ENCODE assay signal across 9 cellular contexts in genomic region chr13:57624565-57625435, GRCh38. TPM values are rescaled to one million over a fixed set of nuclear protein-coding genes. Genes with fewer than 3 reads are reported as not detected.
DNase-seq lines count a peak whose midpoint lies in the region; ATAC-seq and TF ChIP-seq lines count a peak whose summit lies in the region.
"Had no signal": no experiment of that assay in that cellular context is flagged by ENCODE, and none has a peak within 500 bp of the region (broad histone marks: within the 10 kb centered on the region; RNA-seq: fewer than 3 reads in every experiment).

No MANE protein-coding gene starts in this region.

- H2AFZ ChIP-seq in hepatocyte: no peak overlapping the region

- H3K4me1 ChIP-seq in hepatocyte (ENCODE audit: insufficient read depth) (no peaks in the 10 kb centered on the region), suprapubic skin (peaks cover 7% of the 10 kb centered on the region)
- H3K4me1 ChIP-seq: BLaER1 had no signal

- H3K9me3 ChIP-seq in hepatocyte (ENCODE audit: low read depth): no peaks in the 10 kb centered on the region
- H3K9me3 ChIP-seq in suprapubic skin: no peaks in the 10 kb centered on the region

- no peaks in the 10 kb centered on the region for H3K9me3 Mint-ChIP-seq in HFFc6
- H3K9me3 Mint-ChIP-seq in WTC11: no peaks in the 10 kb centered on the region

- no peak overlapping the region for H3K4me3 ChIP-seq in hepatocyte
- H3K4me3 ChIP-seq in suprapubic skin: no peak overlapping the region
- H3K4me3 ChIP-seq: BLaER1 had no signal

- H3K27ac ChIP-seq in hepatocyte (no peak overlapping the region), suprapubic skin (no peak overlapping the region)
- H3K27ac ChIP-seq: BLaER1 had no signal

- no peaks in the 10 kb centered on the region for H3K36me3 ChIP-seq in hepatocyte (replicated peaks; ENCODE audit: insufficient read depth, low read depth)
- no peaks in the 10 kb centered on the region for H3K36me3 ChIP-seq in suprapubic skin
- H3K36me3 ChIP-seq: BLaER1 had no signal

- H3K79me2 ChIP-seq in hepatocyte: no peaks in the 10 kb centered on the region

- H3K4me3 Mint-ChIP-seq in HFFc6 (no peak overlapping the region), WTC11 (peak overlapping the region; percentile 45)

- H3K4me2 ChIP-seq in hepatocyte: peak overlapping the region; percentile 49
- H3K4me2 ChIP-seq: BLaER1 had no signal

- no peak for TF ChIP-seq POLR2A in suprapubic skin (IDR thresholded peaks at IDR 0.05)

- no peaks in the 10 kb centered on the region for H4K20me1 ChIP-seq in hepatocyte (ENCODE audit: insufficient read depth, poor library complexity, severe bottlenecking)
- H4K20me1 ChIP-seq: BLaER1 had no signal

- DNase-seq in NCI-H1436 (lab: John Stamatoyannopoulos, UW): peak; percentile 11
- DNase-seq in NCI-H1436 treated with DMSO at 0.1 percent for 48 hours (lab: John Stamatoyannopoulos, UW): no peak
- DNase-seq in HFFc6: peak; percentile 40
- DNase-seq in NCI-H2081 treated with DMSO at 0.1 percent for 48 hours (lab: John Stamatoyannopoulos, UW): peak; percentile 50
- DNase-seq in WTC11 (ENCODE audit: low spot score): peak; percentile 49
- peak; percentile 84 for DNase-seq in hepatocyte (ENCODE audit: low spot score)
- DNase-seq in suprapubic skin (ENCODE audit: low spot score in 2 of 2): no peak
- DNase-seq in germinal center (ENCODE audit: low spot score): no peak

- H3K9me2 ChIP-seq in hepatocyte (replicated peaks; ENCODE audit: insufficient read depth): no peaks in the 10 kb centered on the region

- CTCF ChIA-PET in WTC11 (lab: Charles Lee): interaction anchor here (0.5 to 3.4 kb wide), 80 partner anchors 9 to 1348 kb away, joined by 3 to 107 read pairs (median 4); partner anchors contain the start of gene PCDH17

- peak; percentile 91 for ATAC-seq in WTC11

- H3K27ac Mint-ChIP-seq in HFFc6: no peak overlapping the region
- H3K27ac Mint-ChIP-seq in WTC11: no peak overlapping the region

- POLR2A ChIA-PET in WTC11 (lab: Charles Lee): no interaction called here

- TF ChIP-seq EP300 in suprapubic skin (IDR thresholded peaks at IDR 0.05): no peak

- 4% methylated on average over 5 of the region's 5 CpGs for WGBS in hepatocyte (ENCODE audit: low lambda C conversion rate, missing lambda C conversion rate)
- WGBS in suprapubic skin: 6% methylated on average over 5 of the region's 5 CpGs

- H3K27me3 Mint-ChIP-seq in HFFc6 (ENCODE audit: insufficient read depth): peaks cover 11% of the 10 kb centered on the region
- peaks cover 27% of the 10 kb centered on the region for H3K27me3 Mint-ChIP-seq in WTC11 (ENCODE audit: low read depth)

- no peaks in the 10 kb centered on the region for H3K36me3 Mint-ChIP-seq in HFFc6 (ENCODE audit: low read depth)
- no peaks in the 10 kb centered on the region for H3K36me3 Mint-ChIP-seq in WTC11

- H3K27me3 ChIP-seq in hepatocyte (no peaks in the 10 kb centered on the region), suprapubic skin (peaks cover 26% of the 10 kb centered on the region)

- TF ChIP-seq CTCF in HFFc6 (IDR thresholded peaks at IDR 0.05) (peak; percentile 94), WTC11 (IDR thresholded peaks at IDR 0.05) (peak; percentile 87), hepatocyte (IDR thresholded peaks at IDR 0.05; ENCODE audit: poor library complexity) (peak; percentile 89), suprapubic skin (IDR thresholded peaks at IDR 0.05) (peak; percentile 19 to 65)

- H3K4me1 Mint-ChIP-seq in HFFc6 (ENCODE audit: low read depth) (peaks cover 10% of the 10 kb centered on the region), WTC11 (peaks cover 22% of the 10 kb centered on the region)

TF ChIP-seq in WTC11, 78 proteins besides CTCF, POLR2A, EP300 and RAD21 (continues in another document):
- TF ChIP-seq, protein P1, sequence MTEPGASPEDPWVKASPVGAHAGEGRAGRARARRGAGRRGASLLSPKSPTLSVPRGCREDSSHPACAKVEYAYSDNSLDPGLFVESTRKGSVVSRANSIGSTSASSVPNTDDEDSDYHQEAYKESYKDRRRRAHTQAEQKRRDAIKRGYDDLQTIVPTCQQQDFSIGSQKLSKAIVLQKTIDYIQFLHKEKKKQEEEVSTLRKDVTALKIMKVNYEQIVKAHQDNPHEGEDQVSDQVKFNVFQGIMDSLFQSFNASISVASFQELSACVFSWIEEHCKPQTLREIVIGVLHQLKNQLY (CRISPR knock-in tag; IDR thresholded peaks at IDR 0.05): no peak
- TF ChIP-seq ZNF532 (CRISPR knock-in tag; IDR thresholded peaks at IDR 0.05; ENCODE audit: borderline replicate concordance) (no peak), FOXK1 (CRISPR knock-in tag; IDR thresholded peaks at IDR 0.05) (no peak), ZNF263 (CRISPR knock-in tag; IDR thresholded peaks at IDR 0.05; ENCODE audit: low read depth) (no peak), FOXJ3 (CRISPR knock-in tag; IDR thresholded peaks at IDR 0.05; ENCODE audit: borderline replicate concordance) (no peak), ZNF423 (CRISPR knock-in tag; IDR thresholded peaks at IDR 0.05) (no peak), EMX1 (CRISPR knock-in tag; IDR thresholded peaks at IDR 0.05) (no peak), ZNF219 (CRISPR knock-in tag; IDR thresholded peaks at IDR 0.05; ENCODE audit: borderline replicate concordance) (no peak), HMGA2 (CRISPR knock-in tag; IDR thresholded peaks at IDR 0.05) (no peak), E2F5 (CRISPR knock-in tag; IDR thresholded peaks at IDR 0.05) (no peak), ESRRA (CRISPR knock-in tag; IDR thresholded peaks at IDR 0.05; ENCODE audit: borderline replicate concordance) (no peak)
- TF ChIP-seq, protein P2, sequence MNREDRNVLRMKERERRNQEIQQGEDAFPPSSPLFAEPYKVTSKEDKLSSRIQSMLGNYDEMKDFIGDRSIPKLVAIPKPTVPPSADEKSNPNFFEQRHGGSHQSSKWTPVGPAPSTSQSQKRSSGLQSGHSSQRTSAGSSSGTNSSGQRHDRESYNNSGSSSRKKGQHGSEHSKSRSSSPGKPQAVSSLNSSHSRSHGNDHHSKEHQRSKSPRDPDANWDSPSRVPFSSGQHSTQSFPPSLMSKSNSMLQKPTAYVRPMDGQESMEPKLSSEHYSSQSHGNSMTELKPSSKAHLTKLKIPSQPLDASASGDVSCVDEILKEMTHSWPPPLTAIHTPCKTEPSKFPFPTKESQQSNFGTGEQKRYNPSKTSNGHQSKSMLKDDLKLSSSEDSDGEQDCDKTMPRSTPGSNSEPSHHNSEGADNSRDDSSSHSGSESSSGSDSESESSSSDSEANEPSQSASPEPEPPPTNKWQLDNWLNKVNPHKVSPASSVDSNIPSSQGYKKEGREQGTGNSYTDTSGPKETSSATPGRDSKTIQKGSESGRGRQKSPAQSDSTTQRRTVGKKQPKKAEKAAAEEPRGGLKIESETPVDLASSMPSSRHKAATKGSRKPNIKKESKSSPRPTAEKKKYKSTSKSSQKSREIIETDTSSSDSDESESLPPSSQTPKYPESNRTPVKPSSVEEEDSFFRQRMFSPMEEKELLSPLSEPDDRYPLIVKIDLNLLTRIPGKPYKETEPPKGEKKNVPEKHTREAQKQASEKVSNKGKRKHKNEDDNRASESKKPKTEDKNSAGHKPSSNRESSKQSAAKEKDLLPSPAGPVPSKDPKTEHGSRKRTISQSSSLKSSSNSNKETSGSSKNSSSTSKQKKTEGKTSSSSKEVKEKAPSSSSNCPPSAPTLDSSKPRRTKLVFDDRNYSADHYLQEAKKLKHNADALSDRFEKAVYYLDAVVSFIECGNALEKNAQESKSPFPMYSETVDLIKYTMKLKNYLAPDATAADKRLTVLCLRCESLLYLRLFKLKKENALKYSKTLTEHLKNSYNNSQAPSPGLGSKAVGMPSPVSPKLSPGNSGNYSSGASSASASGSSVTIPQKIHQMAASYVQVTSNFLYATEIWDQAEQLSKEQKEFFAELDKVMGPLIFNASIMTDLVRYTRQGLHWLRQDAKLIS (CRISPR knock-in tag; IDR thresholded peaks at IDR 0.05; ENCODE audit: borderline replicate concordance): no peak

RNA-seq across cellular contexts. Expression of gene PCDH17, which starts 6.7 kb away (rescaled TPM):
- under 1 TPM in 1 of 6 experiments, not detected in 5; 0.05 TPM for total RNA-seq in HFFc6 (2021; fragmentation: NEBNext Ultra II Directional; extraction: Animal tissue kit (Norgen Biotek cat#: 25700))
- total RNA-seq in WTC11 (2021) (0.85 to 1.1 TPM (median 0.89 TPM) in 3 replicates), hepatocyte (10.2 and 10.3 TPM in 2 replicates), suprapubic skin (1 to 10 TPM in 1 of 4 donors, under 1 TPM in 3; 0.57 to 1.3 (median 0.83) TPM)
- polyA plus RNA-seq in hepatocyte: 3.2 and 3.5 TPM in 2 replicates

Comparison
In these comparisons a context has a peak if more than half of its experiments do, and no peak if none do; other contexts are left out.
1. DNase-seq: peak in NCI-H1436 (single experiment), HFFc6 (single experiment), NCI-H2081 treated with DMSO at 0.1 percent for 48 hours (single experiment), WTC11 (single experiment) and hepatocyte (single experiment); none in NCI-H1436 treated with DMSO at 0.1 percent for 48 hours (single experiment), suprapubic skin (0 of 2) and germinal center (single experiment).
2. CTCF ChIP-seq: peak in every context shown above with its lines; median percentile 94 in HFFc6; 89 in hepatocyte; 87 in WTC11; 42 in suprapubic skin.